ENCODE assay signal across 20 cellular contexts in genomic region chr10:1754506-1755177, GRCh38. TPM values are rescaled to one million over a fixed set of nuclear protein-coding genes. Genes with fewer than 3 reads are reported as not detected.
DNase-seq lines count a peak whose midpoint lies in the region; ATAC-seq, FAIRE-seq and TF ChIP-seq lines count a peak whose summit lies in the region.
"Had no signal": no experiment of that assay in that cellular context is flagged by ENCODE, and none has a peak within 500 bp of the region (broad histone marks: within the 10 kb centered on the region; RNA-seq: fewer than 3 reads in every experiment).

No MANE protein-coding gene starts in this region.

- no peak for TF ChIP-seq CTCF in nephron progenitor cell (IDR thresholded peaks at IDR 0.05)

- no peaks in the 10 kb centered on the region for H3K9me3 ChIP-seq in small intestine (ENCODE audit: control insufficient read depth, low read depth)
- H3K9me3 ChIP-seq: BE2C had no signal

- FAIRE-seq in small intestine (lab: Jason Lieb, UNC), result no peak
- FAIRE-seq: HepG2 had no signal

- H3K36me3 Mint-ChIP-seq in nephron progenitor cell (ENCODE audit: low read depth), result no peaks in the 10 kb centered on the region
- H3K36me3 Mint-ChIP-seq in activated T-helper 2 cell treated with anti-CD3 and anti-CD28 coated beads, Interferon-gamma antibody, Interleukin-2, Interleukin-4, amounts not matched to agents 10 μg/mL and 5 μg/mL and 100 μg/mL, durations not matched to agents 14 hours and 24 hours and 36 hours (ENCODE audit: low read depth), result no peaks in the 10 kb centered on the region
- no peaks in the 10 kb centered on the region for H3K36me3 Mint-ChIP-seq in activated T-cell treated with anti-CD3 and anti-CD28 coated beads, Interleukin-2, amount 50 U/mL, for 24 hours (ENCODE audit: low read depth)

- H3K9me3 Mint-ChIP-seq in nephron progenitor cell, result peaks cover 42% of the 10 kb centered on the region
- H3K9me3 Mint-ChIP-seq in activated T-helper 2 cell treated with anti-CD3 and anti-CD28 coated beads, Interferon-gamma antibody, Interleukin-2, Interleukin-4, amounts not matched to agents 10 μg/mL and 5 μg/mL and 100 μg/mL, durations not matched to agents 14 hours and 24 hours and 36 hours, result peaks cover 12% of the 10 kb centered on the region
- peaks cover 19% of the 10 kb centered on the region for H3K9me3 Mint-ChIP-seq in activated T-cell treated with anti-CD3 and anti-CD28 coated beads, Interleukin-2, amount 50 U/mL, for 24 hours

- peak; percentile 29 for ATAC-seq in esophagus mucosa
- ATAC-seq: HepG2 had no signal

- 49 to 69% (median 68%) methylated on average over 19 of the region's 19 CpGs for WGBS in small intestine, 3 donors

- H3K4me1 Mint-ChIP-seq in nephron progenitor cell, result peaks cover 17% of the 10 kb centered on the region
- no peaks in the 10 kb centered on the region for H3K4me1 Mint-ChIP-seq in activated T-helper 2 cell treated with anti-CD3 and anti-CD28 coated beads, Interferon-gamma antibody, Interleukin-2, Interleukin-4, amounts not matched to agents 10 μg/mL and 5 μg/mL and 100 μg/mL, durations not matched to agents 14 hours and 24 hours and 36 hours (ENCODE audit: low read depth)
- H3K4me1 Mint-ChIP-seq in activated T-cell treated with anti-CD3 and anti-CD28 coated beads, Interleukin-2, amount 50 U/mL, for 24 hours (ENCODE audit: low read depth), result no peaks in the 10 kb centered on the region
- H3K4me1 Mint-ChIP-seq: activated naive CD8-positive, alpha-beta T cell treated with anti-CD3 and anti-CD28 coated beads for 36 hours; stimulated activated naive B cell treated with anti-CD40 and anti-IgM and Interleukin-4, amounts not matched to agents 10 μg/mL and 1 μg/mL and 100 μg/mL, for 72 hours had no signal

- H3K36me3 ChIP-seq in small intestine (ENCODE audit: control insufficient read depth in 2 of 2, insufficient read depth in 2 of 2, low read length in 2 of 2), result no peaks in the 10 kb centered on the region
- H3K36me3 ChIP-seq: BE2C, sigmoid colon, upper lobe of left lung had no signal

- DNase-seq in NCI-H748 (lab: John Stamatoyannopoulos, UW; ENCODE audit: unreplicated experiment) (peak; percentile 38), NCI-H748 treated with DMSO at 0.1 percent for 48 hours (lab: John Stamatoyannopoulos, UW) (no peak), nephron progenitor cell (peak; percentile 22), small intestine (no peak), dedifferentiated amniotic fluid mesenchymal stem cell (ENCODE audit: extremely low spot score) (no peak)
- no peak for DNase-seq in activated T-helper 2 cell treated with anti-CD3 and anti-CD28 coated beads, Interferon-gamma antibody, Interleukin-2, Interleukin-4, amounts not matched to agents 10 μg/mL and 5 μg/mL and 100 μg/mL, durations not matched to agents 14 hours and 24 hours and 36 hours (ENCODE audit: low spot score)
- DNase-seq in activated T-cell treated with anti-CD3 and anti-CD28 coated beads, Interleukin-2, amount 50 U/mL, for 24 hours, result no peak
- DNase-seq: 8988T; GOT3; sigmoid colon; stimulated activated naive B cell treated with anti-CD40 and anti-IgM and Interleukin-4, amounts not matched to agents 10 μg/mL and 1 μg/mL and 100 μg/mL, for 72 hours; T1000; upper lobe of left lung had no signal

- intact Hi-C loops in activated T-helper 2 cell treated with anti-CD3 and anti-CD28 coated beads, Interferon-gamma antibody, Interleukin-2, Interleukin-4, amounts not matched to agents 10 μg/mL and 5 μg/mL and 100 μg/mL, durations not matched to agents 14 hours and 24 hours and 36 hours (cut with micrococcal nuclease), result no loop called here

- H3K27me3 ChIP-seq in small intestine (ENCODE audit: control insufficient read depth in 2 of 2, insufficient read depth in 2 of 2, low read length in 2 of 2), result no peaks in the 10 kb centered on the region
- H3K27me3 ChIP-seq: BE2C, sigmoid colon, upper lobe of left lung had no signal

- no peak overlapping the region for H3K27ac Mint-ChIP-seq in nephron progenitor cell
- no peak overlapping the region for H3K27ac Mint-ChIP-seq in activated T-helper 2 cell treated with anti-CD3 and anti-CD28 coated beads, Interferon-gamma antibody, Interleukin-2, Interleukin-4, amounts not matched to agents 10 μg/mL and 5 μg/mL and 100 μg/mL, durations not matched to agents 14 hours and 24 hours and 36 hours
- H3K27ac Mint-ChIP-seq in activated T-cell treated with anti-CD3 and anti-CD28 coated beads, Interleukin-2, amount 50 U/mL, for 24 hours, result no peak overlapping the region
- H3K27ac Mint-ChIP-seq: activated naive CD8-positive, alpha-beta T cell treated with anti-CD3 and anti-CD28 coated beads for 36 hours; stimulated activated naive B cell treated with anti-CD40 and anti-IgM and Interleukin-4, amounts not matched to agents 10 μg/mL and 1 μg/mL and 100 μg/mL, for 72 hours had no signal

- H3K4me1 ChIP-seq in small intestine (ENCODE audit: control insufficient read depth in 2 of 2, insufficient read depth in 1 of 2, low read depth in 1 of 2, low read length in 1 of 2), result no peaks in the 10 kb centered on the region
- H3K4me1 ChIP-seq: BE2C, sigmoid colon, upper lobe of left lung had no signal

- no peak overlapping the region for H3K27ac ChIP-seq in small intestine (ENCODE audit: low read depth in 1 of 2, low read length in 1 of 2)
- H3K27ac ChIP-seq: coronary artery, sigmoid colon, upper lobe of left lung had no signal

- no peak overlapping the region for H3K4me3 ChIP-seq in small intestine (ENCODE audit: low read depth in 1 of 2, low read length in 2 of 2)
- H3K4me3 ChIP-seq: coronary artery, sigmoid colon, upper lobe of left lung had no signal

- peaks cover 27% of the 10 kb centered on the region for H3K27me3 Mint-ChIP-seq in nephron progenitor cell (ENCODE audit: low read depth, poor library complexity)
- peaks cover 2% of the 10 kb centered on the region for H3K27me3 Mint-ChIP-seq in activated T-helper 2 cell treated with anti-CD3 and anti-CD28 coated beads, Interferon-gamma antibody, Interleukin-2, Interleukin-4, amounts not matched to agents 10 μg/mL and 5 μg/mL and 100 μg/mL, durations not matched to agents 14 hours and 24 hours and 36 hours (ENCODE audit: low read depth)
- H3K27me3 Mint-ChIP-seq in activated T-cell treated with anti-CD3 and anti-CD28 coated beads, Interleukin-2, amount 50 U/mL, for 24 hours, result peaks cover 21% of the 10 kb centered on the region

- H3K4me3 Mint-ChIP-seq in nephron progenitor cell, result no peak overlapping the region
- no peak overlapping the region for H3K4me3 Mint-ChIP-seq in activated T-helper 2 cell treated with anti-CD3 and anti-CD28 coated beads, Interferon-gamma antibody, Interleukin-2, Interleukin-4, amounts not matched to agents 10 μg/mL and 5 μg/mL and 100 μg/mL, durations not matched to agents 14 hours and 24 hours and 36 hours (ENCODE audit: low read depth)
- H3K4me3 Mint-ChIP-seq in activated T-cell treated with anti-CD3 and anti-CD28 coated beads, Interleukin-2, amount 50 U/mL, for 24 hours, result no peak overlapping the region
- H3K4me3 Mint-ChIP-seq: activated naive CD8-positive, alpha-beta T cell treated with anti-CD3 and anti-CD28 coated beads for 36 hours; stimulated activated naive B cell treated with anti-CD40 and anti-IgM and Interleukin-4, amounts not matched to agents 10 μg/mL and 1 μg/mL and 100 μg/mL, for 72 hours had no signal

RNA-seq across cellular contexts. Expression of gene ADARB2, which starts 17.3 kb away (rescaled TPM):
- total RNA-seq in esophagus mucosa, result 0.20 TPM
- total RNA-seq in activated T-helper 2 cell treated with anti-CD3 and anti-CD28 coated beads, Interferon-gamma antibody, Interleukin-2, Interleukin-4, amounts not matched to agents 10 μg/mL and 5 μg/mL and 100 μg/mL, durations not matched to agents 14 hours and 24 hours and 36 hours, result 0.05 TPM in 1 of 2 replicates, not detected in the other
- polyA plus RNA-seq in small intestine, result 1 to 10 TPM in 2 of 3 donors, under 1 TPM in 1; 0.54 to 1.8 (median 1.3) TPM
- total RNA-seq: activated naive CD8-positive, alpha-beta T cell treated with anti-CD3 and anti-CD28 coated beads for 36 hours; fibroblast of villous mesenchyme; HepG2; RPMI7951 had no signal
- polyA plus RNA-seq: HepG2 had no signal

Comparison
In these comparisons a context has a peak if more than half of its experiments do, and no peak if none do; other contexts are left out.
1. DNase-seq: peak in NCI-H748 (single experiment) and nephron progenitor cell (single experiment); none in NCI-H748 treated with DMSO at 0.1 percent for 48 hours (single experiment), activated T-helper 2 cell treated with anti-CD3 and anti-CD28 coated beads, Interferon-gamma antibody, Interleukin-2, Interleukin-4, amounts not matched to agents 10 μg/mL and 5 μg/mL and 100 μg/mL, durations not matched to agents 14 hours and 24 hours and 36 hours (single experiment), small intestine (single experiment), dedifferentiated amniotic fluid mesenchymal stem cell (single experiment) and activated T-cell treated with anti-CD3 and anti-CD28 coated beads, Interleukin-2, amount 50 U/mL, for 24 hours (single experiment).